In genomic region chr20:35334511-35335101, GRCh38 we compare ENCODE assay signal across 21 cellular contexts. TPM values are rescaled to one million over a fixed set of nuclear protein-coding genes. Genes with fewer than 3 reads are reported as not detected.
A peak's percentile ranks its signal among the peaks of the same experiment; 100 is the strongest.
DNase-seq lines count a peak whose midpoint lies in the region; ATAC-seq and TF ChIP-seq lines count a peak whose summit lies in the region.
"Had no signal": no experiment of that assay in that cellular context is flagged by ENCODE, and none has a peak within 500 bp of the region (broad histone marks: within the 10 kb centered on the region; RNA-seq: fewer than 3 reads in every experiment).

No MANE protein-coding gene starts in this region.

- POLR2A ChIA-PET in HEK293 (lab: Yijun Ruan, JAX) = no interaction called here

- peak overlapping the region; percentile 31 for H3K9ac ChIP-seq in adipocyte (ENCODE audit: low read length)
- no peak overlapping the region for H3K9ac ChIP-seq in rectal smooth muscle tissue (ENCODE audit: low read length)
- H3K9ac ChIP-seq: BLaER1 treated with 17β-estradiol and CSF1 and Interleukin-3, amounts not matched to agents 10 nM and 100 nM had no signal

- H3K4me1 ChIP-seq in HEK293 (ENCODE audit: control insufficient read depth, insufficient read depth, low read length) (no peaks in the 10 kb centered on the region), adipocyte (ENCODE audit: control insufficient read depth, insufficient read depth, low read length) (peaks cover 41% of the 10 kb centered on the region), right cardiac atrium (ENCODE audit: control insufficient read depth, insufficient read depth, low read length) (no peaks in the 10 kb centered on the region), rectal smooth muscle tissue (ENCODE audit: control insufficient read depth, insufficient read depth, low read length) (peaks cover 41% of the 10 kb centered on the region)

- H3K36me3 ChIP-seq in HEK293 (ENCODE audit: control insufficient read depth in 2 of 2, insufficient read depth in 1 of 2, low read length in 2 of 2) (no peaks in the 10 kb centered on the region), adipocyte (ENCODE audit: control insufficient read depth, insufficient read depth, low read length, severe bottlenecking) (no peaks in the 10 kb centered on the region), rectal smooth muscle tissue (ENCODE audit: control insufficient read depth, insufficient read depth, low read length) (no peaks in the 10 kb centered on the region)

- TF ChIP-seq CTCF in HEK293 (tag by site-specific recombination; IDR thresholded peaks at IDR 0.05) = no peak

- TF ChIP-seq POLR2A in GM18505 (IDR thresholded peaks at IDR 0.05; ENCODE audit: borderline replicate concordance, extremely low read depth, insufficient read depth, insufficient read length) = no peak

- H3K27me3 ChIP-seq in adipocyte (replicated peaks; ENCODE audit: control insufficient read depth, insufficient read depth, low read length) (no peaks in the 10 kb centered on the region), right cardiac atrium (ENCODE audit: control insufficient read depth, insufficient read depth) (no peaks in the 10 kb centered on the region), rectal smooth muscle tissue (ENCODE audit: control insufficient read depth, insufficient read depth, low read length) (no peaks in the 10 kb centered on the region)
- H3K27me3 ChIP-seq: BLaER1 treated with 17β-estradiol and CSF1 and Interleukin-3, amounts not matched to agents 10 nM and 100 nM had no signal

- ATAC-seq in right cardiac atrium (peak; percentile 69 to 78), HG03039 (IDR thresholded peaks at IDR 0.05; ENCODE audit: unreplicated experiment) (no peak), GM18505 (IDR thresholded peaks at IDR 0.05; ENCODE audit: unreplicated experiment) (no peak), GM18870 (IDR thresholded peaks at IDR 0.05; ENCODE audit: unreplicated experiment) (no peak)
- ATAC-seq: A549 had no signal

- WGBS in right cardiac atrium = 64% methylated on average over 4 of the region's 4 CpGs

- H3K9me3 ChIP-seq in HEK293 (ENCODE audit: control insufficient read depth, insufficient read depth, low read depth, low read length) = no peaks in the 10 kb centered on the region
- no peaks in the 10 kb centered on the region for H3K9me3 ChIP-seq in adipocyte (ENCODE audit: control insufficient read depth, low read length)
- H3K9me3 ChIP-seq in right cardiac atrium (ENCODE audit: control insufficient read depth, low read length) = no peaks in the 10 kb centered on the region
- H3K9me3 ChIP-seq: A549; BLaER1 treated with 17β-estradiol and CSF1 and Interleukin-3, amounts not matched to agents 10 nM and 100 nM had no signal

- DNase-seq in adipocyte (ENCODE audit: low read depth) (no peak), right cardiac atrium (no peak), EL (no peak)
- DNase-seq: DMS 273 treated with DMSO at 0.1 percent for 48 hours; HFFc6; NCI-H1417; NCI-H187 treated with DMSO at 0.1 percent for 48 hours; NCI-H446; NCI-H69; NK-92 treated with Interleukin-12 subunit alpha and Interleukin-12 subunit beta, amount 100 ng/mL, for 24 hours had no signal

- CTCF ChIA-PET in HEK293 (lab: Yijun Ruan, JAX) = interaction anchor here (1.0 to 9.6 kb wide), 2 partner anchors 11 to 30 kb away, joined by 3 to 236 read pairs; no protein-coding TSS in a partner anchor

- no peak overlapping the region for H3K27ac ChIP-seq in HEK293 (ENCODE audit: extremely low read depth, low read depth, low read length)
- no peak overlapping the region for H3K27ac ChIP-seq in right cardiac atrium (ENCODE audit: low read length)
- H3K27ac ChIP-seq in rectal smooth muscle tissue (ENCODE audit: low read depth, low read length) = peak overlapping the region; percentile 81
- H3K27ac ChIP-seq: A549; BLaER1 treated with 17β-estradiol and CSF1 and Interleukin-3, amounts not matched to agents 10 nM and 100 nM; HL-60 had no signal

- intact Hi-C loops in right cardiac atrium (cut with DNase I) = no loop called here

- H3K4me3 ChIP-seq in HEK293 (ENCODE audit: low read depth, low read length) (no peak overlapping the region), adipocyte (ENCODE audit: low read length) (no peak overlapping the region), right cardiac atrium (ENCODE audit: low read length) (no peak overlapping the region), rectal smooth muscle tissue (ENCODE audit: low read length) (no peak overlapping the region)
- H3K4me3 ChIP-seq: A549; BLaER1 treated with 17β-estradiol and CSF1 and Interleukin-3, amounts not matched to agents 10 nM and 100 nM had no signal

TF ChIP-seq in HEK293, 187 proteins besides CTCF, POLR2A, EP300 and RAD21:
- TF ChIP-seq ZBTB17 (tag by site-specific recombination; IDR thresholded peaks at IDR 0.05) = peak; percentile 48; the same call in 1 of the 2 replicates
- TF ChIP-seq ZNF639 (tag by site-specific recombination; IDR thresholded peaks at IDR 0.05) = no peak
- no peak for TF ChIP-seq ZNF704 (tag by site-specific recombination; IDR thresholded peaks at IDR 0.05)
- TF ChIP-seq ZNF623 (tag by site-specific recombination; IDR thresholded peaks at IDR 0.05) = no peak
- no peak for TF ChIP-seq ZNF629 (tag by site-specific recombination; IDR thresholded peaks at IDR 0.05)

RNA-seq across cellular contexts. Expression of gene FAM83C, which starts 42.4 kb away (rescaled TPM):
- total RNA-seq in right cardiac atrium = not detected
- polyA plus RNA-seq in right cardiac atrium = not detected
- total RNA-seq: H1, HFFc6, OCI-LY7, RPMI7951 had no signal
- polyA plus RNA-seq: A549, H1 had no signal

RNA-seq across cellular contexts. Expression of gene EIF6, which starts 50.0 kb away (rescaled TPM):
- total RNA-seq in right cardiac atrium = 10 to 100 TPM; 36.2 to 57.3 (median 41.4) TPM
- polyA plus RNA-seq in right cardiac atrium = 37.7 TPM

RNA-seq across cellular contexts. Expression of gene MMP24OS, which starts 56.7 kb away (rescaled TPM):
- total RNA-seq in right cardiac atrium = 10 to 100 TPM; 45.1 to 65.0 (median 48.6) TPM
- 47.1 TPM for polyA plus RNA-seq in right cardiac atrium

Comparison
In these comparisons a context has a peak if more than half of its experiments do, and no peak if none do; other contexts are left out.
1. ATAC-seq: peak in right cardiac atrium (2 of 2); none in HG03039 (single experiment), GM18505 (single experiment) and GM18870 (single experiment).